ENCODE assay signal across 1 cellular context in genomic region chr5:171387255-171387969, GRCh38.
A peak's percentile ranks its signal among the peaks of the same experiment; 100 is the strongest.
TF ChIP-seq lines count a peak whose summit lies in the region.

Gene NPM1 (plus strand): TSS chr5:171387849. CDS start chr5:171387949, 100 bp downstream.

TF ChIP-seq in HEK293, 187 proteins besides CTCF, POLR2A, EP300 and RAD21 (continued from another document):
- TF ChIP-seq ZNF426 (tag by site-specific recombination; IDR thresholded peaks at IDR 0.05), result no peak
- no peak for TF ChIP-seq GLI2 (tag by site-specific recombination; IDR thresholded peaks at IDR 0.05; ENCODE audit: borderline replicate concordance, low read depth)
- TF ChIP-seq ZNF280D (tag by site-specific recombination; IDR thresholded peaks at IDR 0.05), result no peak
- TF ChIP-seq ZNF776 (tag by site-specific recombination; IDR thresholded peaks at IDR 0.05; ENCODE audit: borderline replicate concordance), result no peak
- TF ChIP-seq ZIC2 (tag by site-specific recombination; IDR thresholded peaks at IDR 0.05), result peak; percentile 61; the same call in 1 of the 2 replicates
- no peak for TF ChIP-seq KLF7 (tag by site-specific recombination; IDR thresholded peaks at IDR 0.05; ENCODE audit: borderline replicate concordance)
- TF ChIP-seq RBAK (tag by site-specific recombination; IDR thresholded peaks at IDR 0.05), result no peak
- no peak for TF ChIP-seq ZNF704 (tag by site-specific recombination; IDR thresholded peaks at IDR 0.05)
- TF ChIP-seq ZSCAN5A (tag by site-specific recombination; IDR thresholded peaks at IDR 0.05), result no peak
- peak; percentile 64 for TF ChIP-seq ZNF561 (tag by site-specific recombination; IDR thresholded peaks at IDR 0.05; ENCODE audit: borderline replicate concordance)
- no peak for TF ChIP-seq ZNF544 (tag by site-specific recombination; IDR thresholded peaks at IDR 0.05)
- TF ChIP-seq ZBTB1 (tag by site-specific recombination; IDR thresholded peaks at IDR 0.05), result no peak
- TF ChIP-seq ZNF596 (tag by site-specific recombination; IDR thresholded peaks at IDR 0.05), result no peak
- peak; percentile 61; the same call in 1 of the 2 replicates for TF ChIP-seq ZEB2 (tag by site-specific recombination; IDR thresholded peaks at IDR 0.05)
- TF ChIP-seq HOXC10 (CRISPR knock-in tag; IDR thresholded peaks at IDR 0.05), result no peak
- TF ChIP-seq ZFP3 (tag by site-specific recombination; IDR thresholded peaks at IDR 0.05; ENCODE audit: low read depth), result no peak
- TF ChIP-seq ZNF155 (tag by site-specific recombination; IDR thresholded peaks at IDR 0.05), result no peak
- no peak for TF ChIP-seq ZNF202 (tag by site-specific recombination; IDR thresholded peaks at IDR 0.05; ENCODE audit: borderline replicate concordance)
- no peak for TF ChIP-seq ZNF777 (tag by site-specific recombination; IDR thresholded peaks at IDR 0.05; ENCODE audit: borderline replicate concordance)
- TF ChIP-seq ZNF350 (tag by site-specific recombination; IDR thresholded peaks at IDR 0.05), result no peak
- TF ChIP-seq KLF16 (tag by site-specific recombination; IDR thresholded peaks at IDR 0.05), result 0 out of 2 replicates have a peak, but pooled peaks have one; percentile 33
- TF ChIP-seq ZNF518A (tag by site-specific recombination; conservative IDR thresholded peaks at IDR 0.05; ENCODE audit: low read depth), result no peak
- TF ChIP-seq ZNF138 (tag by site-specific recombination; IDR thresholded peaks at IDR 0.05; ENCODE audit: borderline replicate concordance), result no peak
- peak; percentile 22; the same call in 1 of the 2 replicates for TF ChIP-seq WT1 (tag by site-specific recombination; IDR thresholded peaks at IDR 0.05)
- TF ChIP-seq ZNF624 (tag by site-specific recombination; IDR thresholded peaks at IDR 0.05), result no peak
- TF ChIP-seq ZNF398 (tag by site-specific recombination; IDR thresholded peaks at IDR 0.05), result peak; percentile 93
- TF ChIP-seq BCL11B (tag by site-specific recombination; IDR thresholded peaks at IDR 0.05; ENCODE audit: low read depth), result no peak
- no peak for TF ChIP-seq ZNF645 (tag by site-specific recombination; IDR thresholded peaks at IDR 0.05)
- TF ChIP-seq ZBTB10 (tag by site-specific recombination; IDR thresholded peaks at IDR 0.05), result no peak
- TF ChIP-seq ZNF23 (tag by site-specific recombination; IDR thresholded peaks at IDR 0.05; ENCODE audit: borderline replicate concordance), result no peak
- peak; percentile 90 for TF ChIP-seq GLIS2 (tag by site-specific recombination; IDR thresholded peaks at IDR 0.05)
